Comparison of ENCODE assay signal across 34 cellular contexts in genomic region chr1:4224687-4225086, GRCh38.
"Had no signal": no experiment of that assay in that cellular context is flagged by ENCODE, and none has a peak within 500 bp of the region (broad histone marks: within the 10 kb centered on the region; RNA-seq: fewer than 3 reads in every experiment).

No MANE protein-coding gene starts in this region.

- ATAC-seq: activated CD8-positive, alpha-beta memory T cell treated with anti-CD3 and anti-CD28 coated beads, Interleukin-2, amount 10 ng/mL, durations not matched to agents 7 days and 5 days; activated naive CD8-positive, alpha-beta T cell treated with anti-CD3 and anti-CD28 coated beads, Interleukin-2, amount 50 U/mL, for 24 hours; Right ventricle myocardium inferior; SK-N-SH treated with all-trans-retinoic acid at 6 μM for 48 hours had no signal

- FAIRE-seq: RCC 7860 had no signal

- DNase-seq: activated CD4-positive, alpha-beta memory T cell treated with anti-CD3 and anti-CD28 coated beads, Interleukin-2, amount 10 ng/mL, durations not matched to agents 7 days and 5 days; activated CD4-positive, alpha-beta T cell treated with anti-CD3 and anti-CD28 coated beads for 1 hour; activated CD4-positive, alpha-beta T cell treated with anti-CD3 and anti-CD28 coated beads for 48 hours; activated CD4-positive, CD25-positive, alpha-beta regulatory T cell; activated CD8-positive, alpha-beta memory T cell treated with anti-CD3 and anti-CD28 coated beads, Interleukin-2, amount 10 ng/mL, durations not matched to agents 7 days and 5 days; activated CD8-positive, alpha-beta memory T cell treated with anti-CD3 and anti-CD28 coated beads, Interleukin-2, amount 50 U/mL, for 48 hours; activated effector memory CD4-positive, alpha-beta T cell treated with Interleukin-2 at 50 U/mL for 16 hours; activated naive CD4-positive, alpha-beta T cell treated with anti-CD3 and anti-CD28 coated beads, Interleukin-2, amount 10 ng/mL, durations not matched to agents 7 days and 5 days; activated naive CD8-positive, alpha-beta T cell treated with anti-CD3 and anti-CD28 coated beads, Interleukin-2, amount 50 U/mL, for 24 hours; activated T-cell treated with anti-CD3 and anti-CD28 coated beads, Interleukin-2, amount 50 U/mL, for 48 hours; anterior cingulate cortex; central memory CD4-positive, alpha-beta T cell; Karpas-422; KBM-7; NCI-H1048; NCI-H1105 treated with DMSO at 0.1 percent for 48 hours; NCI-H1436; NCI-H1694; NCI-H2029; NCI-H226; NCI-H446 treated with DMSO at 0.1 percent for 48 hours; NCI-H524; NCI-H69; NK-92 treated with Interleukin-12 subunit alpha and Interleukin-12 subunit beta, amount 100 ng/mL, for 24 hours; PC-9; SIG-M5; T-helper 1 cell; T-helper 2 cell; T-helper 9 cell had no signal

- H3K27ac ChIP-seq: PC-9, RWPE1, VCaP had no signal

- H3K4me3 ChIP-seq: PC-9 had no signal
